Comparison of ENCODE assay signal across 11 cellular contexts in the genomic region with DNA sequence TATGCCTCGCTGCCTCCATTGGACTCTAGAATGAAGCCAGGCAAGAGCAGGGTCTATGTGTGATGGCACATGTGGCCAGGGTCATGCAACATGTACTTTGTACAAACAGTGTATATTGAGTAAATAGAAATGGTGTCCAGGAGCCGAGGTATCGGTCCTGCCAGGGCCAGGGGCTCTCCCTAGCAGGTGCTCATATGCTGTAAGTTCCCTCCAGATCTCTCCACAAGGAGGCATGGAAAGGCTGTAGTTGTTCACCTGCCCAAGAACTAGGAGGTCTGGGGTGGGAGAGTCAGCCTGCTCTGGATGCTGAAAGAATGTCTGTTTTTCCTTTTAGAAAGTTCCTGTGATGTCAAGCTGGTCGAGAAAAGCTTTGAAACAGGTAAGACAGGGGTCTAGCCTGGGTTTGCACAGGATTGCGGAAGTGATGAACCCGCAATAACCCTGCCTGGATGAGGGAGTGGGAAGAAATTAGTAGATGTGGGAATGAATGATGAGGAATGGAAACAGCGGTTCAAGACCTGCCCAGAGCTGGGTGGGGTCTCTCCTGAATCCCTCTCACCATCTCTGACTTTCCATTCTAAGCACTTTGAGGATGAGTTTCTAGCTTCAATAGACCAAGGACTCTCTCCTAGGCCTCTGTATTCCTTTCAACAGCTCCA. TPM values are rescaled to one million over a fixed set of nuclear protein-coding genes. Genes with fewer than 3 reads are reported as not detected.
A peak's percentile ranks its signal among the peaks of the same experiment; 100 is the strongest.
DNase-seq lines count a peak whose midpoint lies in the region; ATAC-seq and TF ChIP-seq lines count a peak whose summit lies in the region.
"Had no signal": no experiment of that assay in that cellular context is flagged by ENCODE, and none has a peak within 500 bp of the region (broad histone marks: within the 10 kb centered on the region; RNA-seq: fewer than 3 reads in every experiment).

No MANE protein-coding gene starts in this region.

- 76 to 84% methylated on average over 2 to 7 of the region's 7 CpGs for WGBS in transverse colon (ENCODE audit: low coverage in 1 of 2), 2 donors

- H3K36me3 Mint-ChIP-seq in activated naive CD4-positive, alpha-beta T cell treated with anti-CD3 and anti-CD28 coated beads, Interleukin-2, amount 10 ng/mL, durations not matched to agents 7 days and 5 days = peaks cover 92% of the 10 kb centered on the region
- H3K36me3 Mint-ChIP-seq in activated CD4-positive, alpha-beta memory T cell treated with anti-CD3 and anti-CD28 coated beads, Interleukin-2, amount 10 ng/mL, durations not matched to agents 7 days and 5 days (ENCODE audit: low read depth) = peaks cover 93% of the 10 kb centered on the region
- H3K36me3 Mint-ChIP-seq in memory B cell = peaks cover 12% of the 10 kb centered on the region

- ATAC-seq in memory B cell (ENCODE audit: low read depth) = no peak
- no peak for ATAC-seq in GM21576 (IDR thresholded peaks at IDR 0.05; ENCODE audit: unreplicated experiment)
- no peak for ATAC-seq in HG02852 (IDR thresholded peaks at IDR 0.05; ENCODE audit: unreplicated experiment)
- ATAC-seq: K562, Panc1 had no signal

- TF ChIP-seq EP300 in transverse colon (IDR thresholded peaks at IDR 0.05; ENCODE audit: low read depth) = no peak

- intact Hi-C loops in transverse colon (cut with DNase I; ENCODE audit: low total_unique reads) = no loop called here

- H3K27ac ChIP-seq in transverse colon = peak overlapping the region; percentile 32 to 59 (median 48)
- H3K27ac ChIP-seq: GM23248 had no signal

- H3K27ac Mint-ChIP-seq in activated naive CD4-positive, alpha-beta T cell treated with anti-CD3 and anti-CD28 coated beads, Interleukin-2, amount 10 ng/mL, durations not matched to agents 7 days and 5 days = peak overlapping the region; percentile 95
- peak overlapping the region; percentile 97 for H3K27ac Mint-ChIP-seq in activated CD4-positive, alpha-beta memory T cell treated with anti-CD3 and anti-CD28 coated beads, Interleukin-2, amount 10 ng/mL, durations not matched to agents 7 days and 5 days
- peak overlapping the region; percentile 71 for H3K27ac Mint-ChIP-seq in memory B cell

- POLR2A ChIA-PET in activated CD4-positive, alpha-beta memory T cell treated with anti-CD3 and anti-CD28 coated beads, Interleukin-2, amount 10 ng/mL, durations not matched to agents 7 days and 5 days (lab: Charles Lee) = interaction anchor here (0.7 to 26.6 kb wide), 13 partner anchors 6 to 693 kb away, joined by 3 to 1110 read pairs (median 8); partner anchors contain the start of gene DAD1

- no peaks in the 10 kb centered on the region for H3K36me3 ChIP-seq in transverse colon

- peaks cover 95% of the 10 kb centered on the region for H3K4me1 Mint-ChIP-seq in activated naive CD4-positive, alpha-beta T cell treated with anti-CD3 and anti-CD28 coated beads, Interleukin-2, amount 10 ng/mL, durations not matched to agents 7 days and 5 days
- peaks cover 93% of the 10 kb centered on the region for H3K4me1 Mint-ChIP-seq in activated CD4-positive, alpha-beta memory T cell treated with anti-CD3 and anti-CD28 coated beads, Interleukin-2, amount 10 ng/mL, durations not matched to agents 7 days and 5 days
- peaks cover 56% of the 10 kb centered on the region for H3K4me1 Mint-ChIP-seq in memory B cell

- peak; percentile 25 for DNase-seq in activated naive CD4-positive, alpha-beta T cell treated with anti-CD3 and anti-CD28 coated beads, Interleukin-2, amount 10 ng/mL, durations not matched to agents 7 days and 5 days
- no peak for DNase-seq in activated naive CD4-positive, alpha-beta T cell treated with Interleukin-2 at 50 U/mL for 16 hours
- no peak for DNase-seq in activated CD4-positive, alpha-beta memory T cell treated with anti-CD3 and anti-CD28 coated beads, Interleukin-2, amount 10 ng/mL, durations not matched to agents 7 days and 5 days
- DNase-seq in memory B cell (ENCODE audit: low spot score in 2 of 2) = no peak
- DNase-seq in transverse colon = no peak
- no peak for DNase-seq in effector CD8-positive, alpha-beta T cell (lab: John Stamatoyannopoulos, UW)
- DNase-seq: GM23248 had no signal

- H3K4me3 Mint-ChIP-seq in activated naive CD4-positive, alpha-beta T cell treated with anti-CD3 and anti-CD28 coated beads, Interleukin-2, amount 10 ng/mL, durations not matched to agents 7 days and 5 days = peak overlapping the region; percentile 67
- peak overlapping the region; percentile 69 for H3K4me3 Mint-ChIP-seq in activated CD4-positive, alpha-beta memory T cell treated with anti-CD3 and anti-CD28 coated beads, Interleukin-2, amount 10 ng/mL, durations not matched to agents 7 days and 5 days
- peak overlapping the region; percentile 22 for H3K4me3 Mint-ChIP-seq in memory B cell

- H3K4me3 ChIP-seq in transverse colon = no peak overlapping the region
- H3K4me3 ChIP-seq: GM23248, K562 had no signal

- H3K27me3 ChIP-seq in transverse colon = no peaks in the 10 kb centered on the region

- in situ Hi-C loops in transverse colon (cut with MboI; ENCODE audit: low pct_ligation_motif_present in 1 of 4, low pct_unique_long_range_greater_than_20kb in 1 of 4, low sequenced_read_pairs in 3 of 4) = no loop called here

- no peaks in the 10 kb centered on the region for H3K9me3 Mint-ChIP-seq in activated naive CD4-positive, alpha-beta T cell treated with anti-CD3 and anti-CD28 coated beads, Interleukin-2, amount 10 ng/mL, durations not matched to agents 7 days and 5 days
- H3K9me3 Mint-ChIP-seq in activated CD4-positive, alpha-beta memory T cell treated with anti-CD3 and anti-CD28 coated beads, Interleukin-2, amount 10 ng/mL, durations not matched to agents 7 days and 5 days = no peaks in the 10 kb centered on the region
- no peaks in the 10 kb centered on the region for H3K9me3 Mint-ChIP-seq in memory B cell

- no peak for TF ChIP-seq POLR2A in transverse colon (IDR thresholded peaks at IDR 0.05)

- CTCF ChIA-PET in activated naive CD4-positive, alpha-beta T cell treated with anti-CD3 and anti-CD28 coated beads, Interleukin-2, amount 10 ng/mL, durations not matched to agents 7 days and 5 days (lab: Charles Lee) = interaction anchor here (1.0 to 6.3 kb wide), 10 partner anchors 9 to 41 kb away, joined by 3 to 32 read pairs (median 6); no protein-coding TSS in a partner anchor
- CTCF ChIA-PET in activated CD4-positive, alpha-beta memory T cell treated with anti-CD3 and anti-CD28 coated beads, Interleukin-2, amount 10 ng/mL, durations not matched to agents 7 days and 5 days (lab: Charles Lee) = interaction anchor here (1.0 to 7.9 kb wide), 12 partner anchors 9 to 703 kb away, joined by 3 to 55 read pairs (median 4); no protein-coding TSS in a partner anchor

- no peaks in the 10 kb centered on the region for H3K9me3 ChIP-seq in transverse colon

- H3K4me1 ChIP-seq in transverse colon = peaks cover 4 to 34% (median 15%) of the 10 kb centered on the region in 4 donors

- TF ChIP-seq CTCF in transverse colon (IDR thresholded peaks at IDR 0.05) = no peak

- H3K27me3 Mint-ChIP-seq in activated naive CD4-positive, alpha-beta T cell treated with anti-CD3 and anti-CD28 coated beads, Interleukin-2, amount 10 ng/mL, durations not matched to agents 7 days and 5 days = peaks cover 4% of the 10 kb centered on the region
- H3K27me3 Mint-ChIP-seq in activated CD4-positive, alpha-beta memory T cell treated with anti-CD3 and anti-CD28 coated beads, Interleukin-2, amount 10 ng/mL, durations not matched to agents 7 days and 5 days = no peaks in the 10 kb centered on the region
- no peaks in the 10 kb centered on the region for H3K27me3 Mint-ChIP-seq in memory B cell

RNA-seq across cellular contexts. Expression of gene DAD1, which starts 39.6 kb away (rescaled TPM):
- total RNA-seq in activated CD4-positive, alpha-beta memory T cell treated with anti-CD3 and anti-CD28 coated beads, Interleukin-2, amount 10 ng/mL, durations not matched to agents 7 days and 5 days = 100 to 1,000 TPM; 160 to 167 TPM
- total RNA-seq in transverse colon = 100 to 1,000 TPM in 3 of 4 donors, 10 to 100 TPM in 1; 31.4 to 154 (median 141) TPM

RNA-seq across cellular contexts. Expression of gene ABHD4, which starts 48.7 kb away (rescaled TPM):
- 10 to 100 TPM; 16.7 to 20.7 TPM for total RNA-seq in activated CD4-positive, alpha-beta memory T cell treated with anti-CD3 and anti-CD28 coated beads, Interleukin-2, amount 10 ng/mL, durations not matched to agents 7 days and 5 days
- 10 to 100 TPM; 17.5 to 41.1 (median 23.1) TPM for total RNA-seq in transverse colon
